21 cellular contexts compared by ENCODE assay signal in genomic region chr11:2366271-2366670, GRCh38. TPM values are rescaled to one million over a fixed set of nuclear protein-coding genes. Genes with fewer than 3 reads are reported as not detected.
DNase-seq lines count a peak whose midpoint lies in the region; ATAC-seq and TF ChIP-seq lines count a peak whose summit lies in the region.
"Had no signal": no experiment of that assay in that cellular context is flagged by ENCODE, and none has a peak within 500 bp of the region (broad histone marks: within the 10 kb centered on the region; RNA-seq: fewer than 3 reads in every experiment).

No MANE protein-coding gene starts in this region.

- H3K4me1 ChIP-seq in osteoblast (ENCODE audit: insufficient read depth, low read length) (no peaks in the 10 kb centered on the region), adrenal gland (replicated peaks in 1 of 2) (no peaks in the 10 kb centered on the region)
- H3K4me1 ChIP-seq: SJCRH30 had no signal

- H2AFZ ChIP-seq in osteoblast (ENCODE audit: low read length): no peak overlapping the region

- no peak for TF ChIP-seq POLR2A in adrenal gland (IDR thresholded peaks at IDR 0.05)

- no peaks in the 10 kb centered on the region for H3K27me3 ChIP-seq in osteoblast (ENCODE audit: insufficient read depth, low read length)
- H3K27me3 ChIP-seq in adrenal gland: no peaks in the 10 kb centered on the region
- H3K27me3 ChIP-seq: cardiac muscle cell, heart left ventricle, SJCRH30 had no signal

- peak overlapping the region; percentile 52 for H3K4me2 ChIP-seq in osteoblast (ENCODE audit: insufficient read depth, low read length)

- no peaks in the 10 kb centered on the region for H3K9me3 ChIP-seq in osteoblast (ENCODE audit: low read depth, low read length)
- no peaks in the 10 kb centered on the region for H3K9me3 ChIP-seq in adrenal gland (replicated peaks in 1 of 3)
- H3K9me3 ChIP-seq: heart left ventricle, SJCRH30 had no signal

- H3K4me3 ChIP-seq in osteoblast (ENCODE audit: insufficient read depth, low read length): peak overlapping the region; percentile 48
- H3K4me3 ChIP-seq in adrenal gland: no peak overlapping the region
- H3K4me3 ChIP-seq: cardiac muscle cell, heart left ventricle, SJCRH30 had no signal

- DNase-seq in Ammon's horn (ENCODE audit: low spot score): peak; percentile 83
- peak; percentile 13 for DNase-seq in NCI-H1092 treated with DMSO at 0.1 percent for 48 hours (lab: John Stamatoyannopoulos, UW)
- peak in 38 of 61 donors; percentile 19 to 82 (median 48) for DNase-seq in caudate nucleus (lab: John Stamatoyannopoulos, UW)
- no peak for DNase-seq in osteoblast (ENCODE audit: insufficient read length, low spot score, missing footprints)
- DNase-seq in SKM-1 (lab: John Stamatoyannopoulos, UW; ENCODE audit: unreplicated experiment): no peak
- DNase-seq in adrenal gland: no peak
- no peak for DNase-seq in activated CD4-positive, alpha-beta T cell treated with anti-CD3 and anti-CD28 coated beads for 1 hour
- DNase-seq: ACHN; activated CD4-positive, CD25-positive, alpha-beta regulatory T cell; CD4-positive, alpha-beta memory T cell; effector CD8-positive, alpha-beta T cell; H9; mesenchymal stem cell; NCI-H2081; NCI-H510A; SJCRH30; trophoblast cell had no signal

- TF ChIP-seq CTCF in osteoblast (IDR thresholded peaks at IDR 0.05; ENCODE audit: extremely low read depth, low read depth, low read length) (no peak), adrenal gland (IDR thresholded peaks at IDR 0.05) (no peak)

- H3K79me2 ChIP-seq in osteoblast (ENCODE audit: insufficient read depth, low read length): no peaks in the 10 kb centered on the region

- 59 to 88% (median 66%) methylated on average over 7 to 11 of the region's 11 CpGs for WGBS in adrenal gland, 4 donors

- no peaks in the 10 kb centered on the region for H4K20me1 ChIP-seq in osteoblast (ENCODE audit: insufficient read depth, low read length)

- intact Hi-C loops in adrenal gland (cut with DNase I): loop anchor here in 1 of 2 donors (5.0 kb wide), 1 partner anchor 54 kb away; no protein-coding TSS in a partner anchor

- no peak for ATAC-seq in GM19035 (IDR thresholded peaks at IDR 0.05; ENCODE audit: unreplicated experiment)
- ATAC-seq: activated naive CD4-positive, alpha-beta T cell treated with anti-CD3 and anti-CD28 coated beads, Interleukin-2, amount 50 U/mL, for 72 hours had no signal

- H3K27ac ChIP-seq in caudate nucleus (ENCODE audit: low read depth, low read length): peak overlapping the region; percentile 18
- H3K27ac ChIP-seq in osteoblast (ENCODE audit: low read depth, low read length): no peak overlapping the region
- no peak overlapping the region for H3K27ac ChIP-seq in adrenal gland
- H3K27ac ChIP-seq: cardiac muscle cell, heart left ventricle, SJCRH30 had no signal

- H3K36me3 ChIP-seq in osteoblast (ENCODE audit: insufficient read depth, low read length) (no peaks in the 10 kb centered on the region), adrenal gland (replicated peaks in 1 of 2) (no peaks in the 10 kb centered on the region)
- H3K36me3 ChIP-seq: cardiac muscle cell, heart left ventricle, SJCRH30 had no signal

RNA-seq across cellular contexts. Expression of gene CD81, which starts 10.8 kb away (rescaled TPM):
- 184 and 195 TPM in 2 replicates for total RNA-seq in osteoblast
- 100 to 1,000 TPM; 193 to 444 (median 330) TPM for total RNA-seq in adrenal gland
- 100 to 1,000 TPM; 147 to 360 (median 190) TPM for polyA plus RNA-seq in adrenal gland

RNA-seq across cellular contexts. Expression of gene TSSC4, which starts 34.3 kb away (rescaled TPM):
- total RNA-seq in osteoblast (42.4 and 46.7 TPM in 2 replicates), adrenal gland (10 to 100 TPM; 28.7 to 53.6 (median 35.2) TPM)
- 10 to 100 TPM in 2 of 3 donors, 1 to 10 TPM in 1; 3.4 to 94.6 (median 69.6) TPM for polyA plus RNA-seq in adrenal gland

Comparison
In these comparisons a context has a peak if more than half of its experiments do, and no peak if none do; other contexts are left out.
1. DNase-seq: peak in Ammon's horn (single experiment), NCI-H1092 treated with DMSO at 0.1 percent for 48 hours (single experiment) and caudate nucleus (38 of 61); none in osteoblast (single experiment), SKM-1 (single experiment), adrenal gland (0 of 7) and activated CD4-positive, alpha-beta T cell treated with anti-CD3 and anti-CD28 coated beads for 1 hour (single experiment).